In the genomic region with DNA sequence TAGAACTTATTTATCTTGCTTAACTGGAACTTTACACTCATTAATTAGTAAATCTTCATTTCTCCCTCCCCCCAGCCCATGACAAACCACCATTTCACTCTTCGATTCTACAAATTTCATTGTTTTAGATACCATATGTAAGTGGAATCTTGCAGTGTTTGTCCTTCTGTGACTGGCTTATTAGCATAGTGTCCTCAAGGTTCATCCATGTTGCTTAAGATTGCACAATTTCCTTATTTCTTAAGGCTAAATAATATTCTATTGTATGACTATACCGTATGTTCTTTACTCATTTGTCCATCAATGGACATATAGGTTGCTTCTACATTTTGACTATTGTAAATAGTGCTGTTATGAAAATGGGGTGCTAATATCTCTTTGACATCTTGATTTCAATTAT, we compare ENCODE assay signal across 17 cellular contexts. TPM values are rescaled to one million over a fixed set of nuclear protein-coding genes. Genes with fewer than 3 reads are reported as not detected.
A peak's percentile ranks its signal among the peaks of the same experiment; 100 is the strongest.
DNase-seq lines count a peak whose midpoint lies in the region; FAIRE-seq and TF ChIP-seq lines count a peak whose summit lies in the region.
"Had no signal": no experiment of that assay in that cellular context is flagged by ENCODE, and none has a peak within 500 bp of the region (broad histone marks: within the 10 kb centered on the region; RNA-seq: fewer than 3 reads in every experiment).

No MANE protein-coding gene starts in this region.

- no peaks in the 10 kb centered on the region for H3K9me3 Mint-ChIP-seq in activated naive CD4-positive, alpha-beta T cell treated with anti-CD3 and anti-CD28 coated beads for 36 hours

- no TSS peak for BruUV-seq in PC-9 (replicated peaks; lab: Mats Ljungman, UMichigan)

- H3K9me3 ChIP-seq in PC-9 (ENCODE audit: insufficient read depth, low read depth) (no peaks in the 10 kb centered on the region), suprapubic skin (no peaks in the 10 kb centered on the region), kidney (ENCODE audit: control insufficient read depth in 1 of 2, low read length in 2 of 2) (no peaks in the 10 kb centered on the region)
- H3K9me3 ChIP-seq: esophagus squamous epithelium had no signal

- H3K9me2 ChIP-seq in PC-9 (ENCODE audit: insufficient read depth): no peaks in the 10 kb centered on the region

- TF ChIP-seq POLR2A in suprapubic skin (IDR thresholded peaks at IDR 0.05): no peak

- H3K79me2 ChIP-seq in PC-9 (ENCODE audit: low read depth): no peaks in the 10 kb centered on the region

- H3K36me3 Mint-ChIP-seq in activated naive CD4-positive, alpha-beta T cell treated with anti-CD3 and anti-CD28 coated beads for 36 hours (ENCODE audit: low read depth): no peaks in the 10 kb centered on the region

- no peak overlapping the region for H3K9ac ChIP-seq in kidney (ENCODE audit: low read length in 2 of 2)
- H3K9ac ChIP-seq: KMS-11 had no signal

- H3K36me3 ChIP-seq in PC-9 (ENCODE audit: low read depth): no peaks in the 10 kb centered on the region
- no peaks in the 10 kb centered on the region for H3K36me3 ChIP-seq in suprapubic skin
- H3K36me3 ChIP-seq in kidney (ENCODE audit: control insufficient read depth in 1 of 2, insufficient read depth in 2 of 2, low read length in 2 of 2): no peaks in the 10 kb centered on the region
- H3K36me3 ChIP-seq: esophagus squamous epithelium had no signal

- H3K4me3 ChIP-seq in PC-9 (no peak overlapping the region), fibroblast of the aortic adventitia (ENCODE audit: low read depth, low read length) (no peak overlapping the region), suprapubic skin (peak overlapping the region; percentile 14), kidney (ENCODE audit: low read length in 2 of 2) (no peak overlapping the region)

- DNase-seq in activated naive CD4-positive, alpha-beta T cell treated with anti-CD3 and anti-CD28 coated beads for 36 hours: no peak
- DNase-seq in activated naive CD4-positive, alpha-beta T cell treated with Interleukin-2 at 50 U/mL for 16 hours: no peak
- no peak for DNase-seq in PC-9
- DNase-seq in fibroblast of the aortic adventitia (ENCODE audit: low read depth): peak; percentile 11
- no peak for DNase-seq in suprapubic skin (ENCODE audit: low spot score in 2 of 2)
- DNase-seq in kidney: no peak
- DNase-seq in NCI-H187 treated with DMSO at 0.1 percent for 48 hours (lab: John Stamatoyannopoulos, UW): no peak
- no peak for DNase-seq in HCEC 1CT
- DNase-seq: C1 segment of cervical spinal cord; esophagus squamous epithelium; H9; NCI-H2171 treated with DMSO at 0.1 percent for 48 hours; SHP77; stimulated activated CD4-positive, alpha-beta T cell treated with anti-CD3 and anti-CD28 coated beads, Interleukin-2, amount 100 ng/mL, for 24 hours had no signal

- CTCF ChIA-PET in activated naive CD4-positive, alpha-beta T cell treated with anti-CD3 and anti-CD28 coated beads for 36 hours (lab: Charles Lee): interaction anchor here (0.5 to 3.8 kb wide), 7 partner anchors 7 to 468 kb away, joined by 3 to 27 read pairs (median 4); no protein-coding TSS in a partner anchor
- CTCF ChIA-PET in PC-9 (lab: Charles Lee): interaction anchor here (0.7 kb wide), 1 partner anchor 148 kb away, joined by 4 read pairs; no protein-coding TSS in a partner anchor

- H3K27me3 ChIP-seq in PC-9 (ENCODE audit: insufficient read depth, low read depth) (peaks cover 78% of the 10 kb centered on the region), suprapubic skin (no peaks in the 10 kb centered on the region)

- no peaks in the 10 kb centered on the region for H3F3A ChIP-seq in PC-9 (ENCODE audit: insufficient read depth, low read depth)

- TF ChIP-seq CTCF in PC-9 (conservative IDR thresholded peaks at IDR 0.05) (no peak), fibroblast of the aortic adventitia (IDR thresholded peaks at IDR 0.05; ENCODE audit: insufficient read depth, low read length) (no peak), suprapubic skin (IDR thresholded peaks at IDR 0.05) (no peak), kidney (IDR thresholded peaks at IDR 0.05; ENCODE audit: borderline replicate concordance, extremely low read depth, insufficient read depth) (no peak)

- FAIRE-seq in kidney (lab: Jason Lieb, UNC): no peak
- FAIRE-seq: bronchial epithelial cell, keratinocyte had no signal

- TF ChIP-seq EP300 in suprapubic skin (IDR thresholded peaks at IDR 0.05): no peak

- H4K20me1 ChIP-seq in PC-9 (ENCODE audit: insufficient read depth): no peaks in the 10 kb centered on the region

- POLR2A ChIA-PET in PC-9 (lab: Charles Lee; ENCODE audit: unreplicated experiment): interaction anchor here (0.5 kb wide), 1 partner anchor 82 kb away, joined by 11 read pairs; no protein-coding TSS in a partner anchor

- H3K27me3 Mint-ChIP-seq in activated naive CD4-positive, alpha-beta T cell treated with anti-CD3 and anti-CD28 coated beads for 36 hours (ENCODE audit: low read depth): peaks cover 5% of the 10 kb centered on the region

- H3K27ac ChIP-seq in PC-9: no peak overlapping the region
- no peak overlapping the region for H3K27ac ChIP-seq in suprapubic skin
- H3K27ac ChIP-seq in kidney (ENCODE audit: low read depth in 2 of 2, low read length in 2 of 2): no peak overlapping the region
- H3K27ac ChIP-seq: esophagus squamous epithelium, KMS-11 had no signal

- peaks cover 11% of the 10 kb centered on the region for H3K4me1 Mint-ChIP-seq in activated naive CD4-positive, alpha-beta T cell treated with anti-CD3 and anti-CD28 coated beads for 36 hours (ENCODE audit: low read depth)
- H3K4me1 Mint-ChIP-seq: H9 had no signal

- peak overlapping the region; percentile 17; the same call in 1 of the 2 replicates for H3K4me2 ChIP-seq in PC-9
- H3K4me2 ChIP-seq: KMS-11 had no signal

- no peak overlapping the region for H3K27ac Mint-ChIP-seq in activated naive CD4-positive, alpha-beta T cell treated with anti-CD3 and anti-CD28 coated beads for 36 hours
- H3K27ac Mint-ChIP-seq: H9 had no signal

- no peaks in the 10 kb centered on the region for H3K4me1 ChIP-seq in PC-9 (replicated peaks; ENCODE audit: insufficient read depth)
- peaks cover 4% of the 10 kb centered on the region for H3K4me1 ChIP-seq in suprapubic skin
- H3K4me1 ChIP-seq in kidney (ENCODE audit: control insufficient read depth in 1 of 2, insufficient read depth in 1 of 2, low read depth in 1 of 2, low read length in 2 of 2): no peaks in the 10 kb centered on the region

- 85% methylated on average over 2 of the region's 2 CpGs for WGBS in suprapubic skin

- H2AFZ ChIP-seq in PC-9: no peak overlapping the region

- H3K4me3 Mint-ChIP-seq in activated naive CD4-positive, alpha-beta T cell treated with anti-CD3 and anti-CD28 coated beads for 36 hours: peak overlapping the region; percentile 32
- H3K4me3 Mint-ChIP-seq: H9 had no signal

- intact Hi-C loops in activated naive CD4-positive, alpha-beta T cell treated with anti-CD3 and anti-CD28 coated beads for 36 hours (cut with micrococcal nuclease): no loop called here
- intact Hi-C loops in PC-9 (cut with micrococcal nuclease; ENCODE audit: unreplicated experiment): no loop called here
- intact Hi-C loops in kidney (cut with DNase I): loop anchor here (10.0 kb wide), 1 partner anchor 127 kb away; no protein-coding TSS in a partner anchor

RNA-seq across cellular contexts. Expression of gene RNF212, which starts 24.5 kb away (rescaled TPM):
- total RNA-seq in activated naive CD4-positive, alpha-beta T cell treated with anti-CD3 and anti-CD28 coated beads for 36 hours: 1 to 10 TPM in 1 of 2 experiments, under 1 TPM in 1; 0.98 to 2.2 TPM
- total RNA-seq in PC-9 (2021) (4.2 and 6.6 TPM in 2 replicates), fibroblast of the aortic adventitia (ENCODE audit: low replicate concordance) (2.8 and 6.9 TPM in 2 replicates), suprapubic skin (10 to 100 TPM in 1 of 4 donors, 1 to 10 TPM in 3; 2.4 to 16.5 (median 4.4) TPM), kidney (5.3 TPM)
- 20.8 TPM for polyA plus RNA-seq in kidney (ENCODE audit: insufficient read depth, low read depth, low replicate concordance)

RNA-seq across cellular contexts. Expression of gene SPON2, which starts 34.5 kb away (rescaled TPM):
- 1 to 10 TPM; 4.8 to 5.5 TPM for total RNA-seq in activated naive CD4-positive, alpha-beta T cell treated with anti-CD3 and anti-CD28 coated beads for 36 hours
- total RNA-seq in PC-9 (2021) (2.0 and 3.4 TPM in 2 replicates), fibroblast of the aortic adventitia (ENCODE audit: low replicate concordance) (21.1 and 409 TPM in 2 replicates), suprapubic skin (10 to 100 TPM; 22.5 to 52.3 (median 31.8) TPM), kidney (116 TPM)
- polyA plus RNA-seq in kidney (ENCODE audit: insufficient read depth, low read depth, low replicate concordance): 16.7 TPM
